9 cellular contexts compared by ENCODE assay signal in genomic region chr13:40069173-40070044, GRCh38.
A peak's percentile ranks its signal among the peaks of the same experiment; 100 is the strongest.
DNase-seq lines count a peak whose midpoint lies in the region; ATAC-seq, FAIRE-seq and TF ChIP-seq lines count a peak whose summit lies in the region.
"Had no signal": no experiment of that assay in that cellular context is flagged by ENCODE, and none has a peak within 500 bp of the region (broad histone marks: within the 10 kb centered on the region; RNA-seq: fewer than 3 reads in every experiment).

No MANE protein-coding gene starts in this region.

- no peak overlapping the region for H3K4me3 ChIP-seq in HFF-Myc (replicated peaks; ENCODE audit: low read depth, low read length)
- no peak overlapping the region for H3K4me3 ChIP-seq in H1 (ENCODE audit: extremely low read depth in 1 of 4, insufficient read depth in 2 of 4, low read depth in 3 of 4, low read length in 4 of 4)
- H3K4me3 ChIP-seq in mesendoderm (ENCODE audit: low read length), result no peak overlapping the region

- H3K79me1 ChIP-seq in H1 (ENCODE audit: low read depth, low read length), result no peaks in the 10 kb centered on the region
- H3K79me1 ChIP-seq in mesendoderm (ENCODE audit: low read length), result no peaks in the 10 kb centered on the region

- CTCF ChIA-PET in activated CD8-positive, alpha-beta T cell treated with anti-CD3 and anti-CD28 coated beads, Interleukin-2, amount 10 ng/mL, durations not matched to agents 7 days and 5 days (lab: Charles Lee), result interaction anchor here (0.6 to 2.8 kb wide), 71 partner anchors 9 to 708 kb away, joined by 3 to 28 read pairs (median 4); no protein-coding TSS in a partner anchor
- CTCF ChIA-PET in H1 (lab: Charles Lee; ENCODE audit: partially characterized antibody), result interaction anchor here (0.6 to 3.7 kb wide), 51 partner anchors 8 to 708 kb away, joined by 3 to 27 read pairs (median 4); no protein-coding TSS in a partner anchor

- H3K27me3 Mint-ChIP-seq in activated CD8-positive, alpha-beta T cell treated with anti-CD3 and anti-CD28 coated beads, Interleukin-2, amount 10 ng/mL, durations not matched to agents 7 days and 5 days (ENCODE audit: low read depth), result no peaks in the 10 kb centered on the region

- H4K91ac ChIP-seq in H1 (replicated peaks; ENCODE audit: insufficient read length, low read length), result no peak overlapping the region

- H3K79me2 ChIP-seq in H1 (ENCODE audit: control insufficient read depth in 1 of 2, insufficient read depth in 2 of 2, low read length in 2 of 2), result no peaks in the 10 kb centered on the region
- no peaks in the 10 kb centered on the region for H3K79me2 ChIP-seq in mesendoderm (ENCODE audit: control insufficient read depth, insufficient read depth, low read length)

- H4K5ac ChIP-seq in H1 (ENCODE audit: insufficient read length, low read depth, low read length) (no peak overlapping the region), mesendoderm (ENCODE audit: low read length) (no peak overlapping the region)

- FAIRE-seq in H1 (lab: Jason Lieb, UNC), result peak; percentile 82

- no peak overlapping the region for H3K23ac ChIP-seq in H1 (ENCODE audit: insufficient read length)
- H3K23ac ChIP-seq in mesendoderm (ENCODE audit: low read length), result no peak overlapping the region

- no peaks in the 10 kb centered on the region for H3K36me3 Mint-ChIP-seq in activated CD8-positive, alpha-beta T cell treated with anti-CD3 and anti-CD28 coated beads, Interleukin-2, amount 10 ng/mL, durations not matched to agents 7 days and 5 days (ENCODE audit: low read depth)

- TF ChIP-seq POLR2A in H1 (IDR thresholded peaks at IDR 0.05; ENCODE audit: control extremely low read depth in 1 of 2, low read depth in 2 of 2, low read length in 2 of 2), result no peak

- H4K8ac ChIP-seq in H1 (ENCODE audit: extremely low read depth, insufficient read depth, low read length) (no peak overlapping the region), mesendoderm (ENCODE audit: low read depth, low read length) (no peak overlapping the region)

- H2AFZ ChIP-seq in H1 (ENCODE audit: low read length), result no peak overlapping the region

- H2BK12ac ChIP-seq in H1 (ENCODE audit: low read depth, low read length), result no peak overlapping the region

- no peaks in the 10 kb centered on the region for H4K20me1 ChIP-seq in H1 (replicated peaks in 1 of 2; ENCODE audit: control insufficient read depth in 1 of 2, insufficient read depth in 2 of 2, low read length in 2 of 2)

- TF ChIP-seq CTCF in HFF-Myc (IDR thresholded peaks at IDR 0.05; ENCODE audit: low read depth, low read length, missing control alignments) (peak; percentile 78), H1 (IDR thresholded peaks at IDR 0.05; ENCODE audit: control extremely low read depth in 1 of 3, insufficient read depth in 1 of 3, low read depth in 1 of 3, low read length in 3 of 3) (peak; percentile 71 to 90 (median 83))

- H3K36me3 ChIP-seq in H1 (ENCODE audit: control insufficient read depth in 2 of 4, insufficient read depth in 4 of 4, low read length in 3 of 4) (no peaks in the 10 kb centered on the region), mesendoderm (ENCODE audit: control insufficient read depth, insufficient read depth, low read length) (no peaks in the 10 kb centered on the region)

- H3K27ac ChIP-seq in H1 (ENCODE audit: low read depth, low read length), result no peak overlapping the region
- H3K27ac ChIP-seq in mesendoderm (ENCODE audit: low read depth, low read length), result no peak overlapping the region
- H3K27ac ChIP-seq: epithelial cell of prostate had no signal

- H2BK120ac ChIP-seq in H1 (replicated peaks; ENCODE audit: low read depth, low read length) (no peak overlapping the region), mesendoderm (ENCODE audit: low read depth, low read length) (no peak overlapping the region)

- H3K56ac ChIP-seq in H1 (replicated peaks; ENCODE audit: insufficient read length, low read depth, low read length) (no peak overlapping the region), mesendoderm (ENCODE audit: low read length) (no peak overlapping the region)

- TF ChIP-seq RAD21 in H1 (IDR thresholded peaks at IDR 0.05 in 1 of 2, conservative IDR thresholded peaks at IDR 0.05 in 1 of 2; ENCODE audit: low read depth in 2 of 2, low read length in 2 of 2), result peak; percentile 84 to 87

- H3K4me1 ChIP-seq in H1 (replicated peaks in 1 of 4; ENCODE audit: control insufficient read depth in 3 of 4, insufficient read depth in 4 of 4, low read length in 3 of 4) (peaks cover 0 to 4% (median 2%) of the 10 kb centered on the region in 4 experiments; a peak in 4 of 7 replicates), mesendoderm (ENCODE audit: control insufficient read depth, low read depth, low read length) (peaks cover 2% of the 10 kb centered on the region)

- 47% methylated on average over 11 of the region's 11 CpGs; no CpG with 5 or more reads in 1 of the 2 experiments for WGBS in H1 (ENCODE audit: extremely low coverage in 1 of 2, insufficient coverage in 1 of 2, insufficient read length in 1 of 2, insufficient replicate concordance in 2 of 2, low coverage in 1 of 2, low lambda C conversion rate in 2 of 2, missing lambda C conversion rate in 1 of 2), 2 experiments
- no CpG with 5 or more reads among the region's 11 CpGs for WGBS in mesendoderm (ENCODE audit: extremely low coverage, insufficient coverage, low lambda C conversion rate)

- H3K27ac Mint-ChIP-seq in activated CD8-positive, alpha-beta T cell treated with anti-CD3 and anti-CD28 coated beads, Interleukin-2, amount 10 ng/mL, durations not matched to agents 7 days and 5 days, result no peak overlapping the region

- H3K4ac ChIP-seq in H1 (replicated peaks; ENCODE audit: insufficient read length, low read depth, low read length) (no peak overlapping the region), mesendoderm (ENCODE audit: low read depth, low read length) (no peak overlapping the region)

- H3K9ac ChIP-seq in H1 (replicated peaks in 1 of 4; ENCODE audit: extremely low read depth in 1 of 4, low read depth in 3 of 4, low read length in 3 of 4) (no peak overlapping the region), mesendoderm (ENCODE audit: low read length) (no peak overlapping the region)

- H3K4me2 ChIP-seq in H1 (ENCODE audit: insufficient read depth in 1 of 2, low read depth in 2 of 2, low read length in 2 of 2) (no peak overlapping the region), mesendoderm (ENCODE audit: low read length) (no peak overlapping the region)

- H3K4me1 Mint-ChIP-seq in activated CD8-positive, alpha-beta T cell treated with anti-CD3 and anti-CD28 coated beads, Interleukin-2, amount 10 ng/mL, durations not matched to agents 7 days and 5 days (ENCODE audit: low read depth), result peaks cover 25% of the 10 kb centered on the region

- H3K9me3 ChIP-seq in H1 (ENCODE audit: insufficient read depth in 2 of 2, low read depth in 1 of 2, low read length in 1 of 2), result no peaks in the 10 kb centered on the region

- H3K23me2 ChIP-seq in H1 (ENCODE audit: low read depth, low read length), result no peaks in the 10 kb centered on the region; the same call in 1 of the 2 replicates

- H3K4me3 Mint-ChIP-seq in activated CD8-positive, alpha-beta T cell treated with anti-CD3 and anti-CD28 coated beads, Interleukin-2, amount 10 ng/mL, durations not matched to agents 7 days and 5 days, result no peak overlapping the region

- ATAC-seq in activated CD8-positive, alpha-beta T cell treated with anti-CD3 and anti-CD28 coated beads, Interleukin-2, amount 10 ng/mL, durations not matched to agents 7 days and 5 days, result peak; percentile 90
- ATAC-seq in HG02973 (IDR thresholded peaks at IDR 0.05; ENCODE audit: unreplicated experiment), result no peak

- TF ChIP-seq EP300 in H1 (IDR thresholded peaks at IDR 0.05; ENCODE audit: borderline replicate concordance in 1 of 2, low read depth in 2 of 2, low read length in 2 of 2), result no peak

- H3K18ac ChIP-seq in H1 (ENCODE audit: extremely low read depth, low read length) (no peak overlapping the region), mesendoderm (ENCODE audit: low read length) (no peak overlapping the region)

- no peak overlapping the region for H2BK20ac ChIP-seq in H1 (ENCODE audit: low read length)

- POLR2A ChIA-PET in activated CD8-positive, alpha-beta T cell treated with anti-CD3 and anti-CD28 coated beads, Interleukin-2, amount 10 ng/mL, durations not matched to agents 7 days and 5 days (lab: Charles Lee), result interaction anchor here (0.6 to 2.0 kb wide), 3 partner anchors 54 to 520 kb away, joined by 3 to 7 read pairs (median 3); no protein-coding TSS in a partner anchor
- POLR2A ChIA-PET in H1 (lab: Charles Lee; ENCODE audit: partially characterized antibody), result no interaction called here

- H3K9me3 Mint-ChIP-seq in activated CD8-positive, alpha-beta T cell treated with anti-CD3 and anti-CD28 coated beads, Interleukin-2, amount 10 ng/mL, durations not matched to agents 7 days and 5 days (ENCODE audit: insufficient read depth), result no peaks in the 10 kb centered on the region

- peak; percentile 81 for DNase-seq in ELF-1 (ENCODE audit: low read depth, low spot score)
- peak; percentile 40 for DNase-seq in HFF-Myc (ENCODE audit: extremely low read depth, low read depth)
- DNase-seq in NCI-H526 treated with DMSO at 0.1 percent for 48 hours (lab: John Stamatoyannopoulos, UW), result peak; percentile 42
- DNase-seq in activated CD8-positive, alpha-beta T cell treated with anti-CD3 and anti-CD28 coated beads, Interleukin-2, amount 10 ng/mL, durations not matched to agents 7 days and 5 days, result peak; percentile 77
- peak in 1 of 2 experiments; percentile 84 for DNase-seq in H1 (ENCODE audit: low read depth in 1 of 2, low spot score in 2 of 2)
- DNase-seq in mesendoderm, result peak; percentile 77
- peak; percentile 35 to 45 for DNase-seq in stimulated activated CD8-positive, alpha-beta memory T cell treated with anti-CD3 and anti-CD28 coated beads, Interleukin-15, amount 100 ng/mL, for 48 hours (ENCODE audit: low read depth in 2 of 2)

- no peak overlapping the region for H3K14ac ChIP-seq in H1 (ENCODE audit: insufficient read length)

- H2BK5ac ChIP-seq in H1 (ENCODE audit: low read depth, low read length) (no peak overlapping the region), mesendoderm (ENCODE audit: low read length) (no peak overlapping the region)

- H2AK5ac ChIP-seq in H1 (ENCODE audit: low read depth, low read length), result no peak overlapping the region
- H2AK5ac ChIP-seq in mesendoderm (ENCODE audit: low read length), result no peak overlapping the region

- H3K27me3 ChIP-seq in H1 (replicated peaks in 1 of 4; ENCODE audit: control insufficient read depth in 3 of 4, extremely low read depth in 1 of 4, insufficient read depth in 3 of 4, low read length in 3 of 4) (no peaks in the 10 kb centered on the region), mesendoderm (ENCODE audit: insufficient read depth, low read length, poor library complexity) (no peaks in the 10 kb centered on the region)

- no peak overlapping the region for H2BK15ac ChIP-seq in H1 (ENCODE audit: low read length)
- no peak overlapping the region for H2BK15ac ChIP-seq in mesendoderm (replicated peaks; ENCODE audit: low read depth)

TF ChIP-seq in H1, 55 proteins besides CTCF, POLR2A, EP300 and RAD21 (continues in another document):
- TF ChIP-seq SP2 (IDR thresholded peaks at IDR 0.05; ENCODE audit: low read length) (no peak), NRF1 (IDR thresholded peaks at IDR 0.05; ENCODE audit: low read depth, low read length) (no peak), CBX8 (IDR thresholded peaks at IDR 0.05; ENCODE audit: borderline replicate concordance, low read depth, low read length) (no peak), SAP30 (IDR thresholded peaks at IDR 0.05; ENCODE audit: insufficient read depth, insufficient replicate concordance, low read length) (no peak), CHD1 (IDR thresholded peaks at IDR 0.05; ENCODE audit: low read depth, low read length) (no peak)
